ENCODE assay signal across 34 cellular contexts in the genomic region with DNA sequence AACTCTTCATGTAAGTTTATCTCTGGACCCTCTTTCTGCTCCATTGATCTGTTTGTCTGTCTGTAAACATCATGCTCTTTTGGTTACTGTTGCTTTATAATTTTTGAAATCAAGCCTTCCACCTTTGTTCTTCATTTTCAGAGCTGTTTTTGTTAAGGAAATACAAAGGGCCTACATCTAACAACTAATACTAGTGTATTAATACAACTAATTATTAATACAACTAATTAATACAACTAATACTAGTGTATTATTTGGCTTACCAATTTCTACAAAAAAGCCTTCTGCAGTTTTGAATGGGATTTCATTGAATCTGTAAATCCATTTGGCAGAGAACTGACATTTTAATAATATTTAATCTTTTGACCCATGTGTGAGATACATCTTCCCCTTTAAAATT.
DNase-seq lines count a peak whose midpoint lies in the region; ATAC-seq, FAIRE-seq and TF ChIP-seq lines count a peak whose summit lies in the region.
"Had no signal": no experiment of that assay in that cellular context is flagged by ENCODE, and none has a peak within 500 bp of the region (broad histone marks: within the 10 kb centered on the region; RNA-seq: fewer than 3 reads in every experiment).

No MANE protein-coding gene starts in this region.

- BruUV-seq in K562 (replicated peaks; lab: Mats Ljungman, UMichigan): no TSS peak

- peaks cover 18% of the 10 kb centered on the region for H3K4me1 Mint-ChIP-seq in T-helper 17 cell
- peaks cover 23% of the 10 kb centered on the region for H3K4me1 Mint-ChIP-seq in central memory CD8-positive, alpha-beta T cell
- H3K4me1 Mint-ChIP-seq: B cell, CD14-positive monocyte had no signal

- no peak overlapping the region for H2BK12ac ChIP-seq in trophoblast cell (ENCODE audit: low read length)

- no peak overlapping the region for H4K8ac ChIP-seq in trophoblast cell (ENCODE audit: low read depth, low read length)

- DNase-seq in T-helper 17 cell (no peak), K562 (ENCODE audit: extremely low read depth in 1 of 4, low spot score in 3 of 4) (no peak), trophoblast cell (no peak)
- DNase-seq in central memory CD8-positive, alpha-beta T cell (ENCODE audit: low spot score in 2 of 2): no peak
- DNase-seq in stimulated activated CD4-positive, alpha-beta T cell treated with anti-CD3 and anti-CD28 coated beads, Interleukin-2, amount 100 ng/mL, for 24 hours: no peak
- DNase-seq: 8988T; ACHN; AML-193; BE2C; C1 segment of cervical spinal cord; Caco-2; Calu3; CD4-positive, alpha-beta memory T cell; CD4-positive, alpha-beta T cell; CD4-positive, CD25-positive, alpha-beta regulatory T cell; CD8-positive, alpha-beta memory T cell; CD8-positive, alpha-beta T cell; COR-L47; DMS 273 treated with DMSO at 0.1 percent for 48 hours; DMS153; DMS53; DMS79; DMS79 treated with DMSO at 0.1 percent for 48 hours; DND-41; EL had no signal

- TF ChIP-seq RAD21 in K562 (CRISPR knock-in tag; conservative IDR thresholded peaks at IDR 0.05 in 1 of 2, IDR thresholded peaks at IDR 0.05 in 1 of 2): no peak

- no peak overlapping the region for H4K91ac ChIP-seq in trophoblast cell (ENCODE audit: low read depth, low read length)

- TF ChIP-seq CTCF in K562 (IDR thresholded peaks at IDR 0.05 in 2 of 3, conservative IDR thresholded peaks at IDR 0.05 in 1 of 3; ENCODE audit: insufficient read depth in 2 of 3, low read depth in 1 of 3, low read length in 3 of 3): no peak

- no peak for FAIRE-seq in K562 (lab: Jason Lieb, UNC)
- FAIRE-seq: A204.1, A549 had no signal

- H4K12ac ChIP-seq in trophoblast cell (ENCODE audit: low read depth, low read length): no peak overlapping the region

- peaks cover 4% of the 10 kb centered on the region for H3K36me3 Mint-ChIP-seq in T-helper 17 cell (ENCODE audit: low read depth)
- H3K36me3 Mint-ChIP-seq in central memory CD8-positive, alpha-beta T cell (ENCODE audit: insufficient read depth): peaks cover 22% of the 10 kb centered on the region

- H3K79me1 ChIP-seq in trophoblast cell (ENCODE audit: low read length): no peaks in the 10 kb centered on the region

- no peak overlapping the region for H3K18ac ChIP-seq in trophoblast cell (ENCODE audit: low read length)

- H3K9me3 Mint-ChIP-seq in central memory CD8-positive, alpha-beta T cell: no peaks in the 10 kb centered on the region
- H3K9me3 Mint-ChIP-seq: CD4-positive, alpha-beta memory T cell; CD4-positive, alpha-beta T cell; CD8-positive, alpha-beta memory T cell; CD8-positive, alpha-beta T cell had no signal

- peak overlapping the region; percentile 36 for H3K4me3 Mint-ChIP-seq in T-helper 17 cell
- H3K4me3 Mint-ChIP-seq in central memory CD8-positive, alpha-beta T cell: no peak overlapping the region
- H3K4me3 Mint-ChIP-seq: B cell; CD14-positive monocyte; CD4-positive, alpha-beta memory T cell; CD4-positive, alpha-beta T cell; CD4-positive, CD25-positive, alpha-beta regulatory T cell; CD8-positive, alpha-beta memory T cell; CD8-positive, alpha-beta T cell had no signal

- H3K79me2 ChIP-seq in K562 (ENCODE audit: control insufficient read depth, insufficient read depth, low read length) (no peaks in the 10 kb centered on the region), trophoblast cell (ENCODE audit: control insufficient read depth, insufficient read depth, low read length, poor library complexity) (no peaks in the 10 kb centered on the region)

- no peaks in the 10 kb centered on the region for H3K36me3 ChIP-seq in K562 (ENCODE audit: control insufficient read depth, insufficient read depth, low read length)
- H3K36me3 ChIP-seq in trophoblast cell (ENCODE audit: control insufficient read depth in 1 of 2, insufficient read depth in 2 of 2, low read length in 2 of 2): peaks cover 0 to 2% of the 10 kb centered on the region in 2 experiments
- H3K36me3 ChIP-seq: BE2C had no signal

- H3K14ac ChIP-seq in trophoblast cell (ENCODE audit: low read length): no peak overlapping the region

- no peaks in the 10 kb centered on the region for H4K20me1 ChIP-seq in K562 (replicated peaks; ENCODE audit: control insufficient read depth, insufficient read depth, low read length)
- H4K20me1 ChIP-seq: BLaER1; BLaER1 treated with 17β-estradiol and CSF1 and Interleukin-3, amounts not matched to agents 10 nM and 100 nM had no signal

- no peak overlapping the region for H2AFZ ChIP-seq in K562 (ENCODE audit: low read depth, low read length)
- H2AFZ ChIP-seq in trophoblast cell (ENCODE audit: insufficient read depth, low read length, poor library complexity): no peak overlapping the region

- H2BK5ac ChIP-seq in trophoblast cell (ENCODE audit: low read depth, low read length, poor library complexity): no peak overlapping the region

- no peak for TF ChIP-seq EP300 in K562 (IDR thresholded peaks at IDR 0.05; ENCODE audit: low read length)

- no peak overlapping the region for H2AK5ac ChIP-seq in trophoblast cell (ENCODE audit: low read length)

- H3K27me3 Mint-ChIP-seq in T-helper 17 cell: no peaks in the 10 kb centered on the region
- H3K27me3 Mint-ChIP-seq in central memory CD8-positive, alpha-beta T cell: no peaks in the 10 kb centered on the region
- H3K27me3 Mint-ChIP-seq: B cell; CD4-positive, alpha-beta memory T cell; CD4-positive, alpha-beta T cell; CD4-positive, CD25-positive, alpha-beta regulatory T cell had no signal

- no peaks in the 10 kb centered on the region for H3K9me1 ChIP-seq in K562 (ENCODE audit: control insufficient read depth, insufficient read depth, low read length)

- intact Hi-C loops in K562 (cut with micrococcal nuclease): no loop called here

- no peak for TF ChIP-seq POLR2A in K562 (conservative IDR thresholded peaks at IDR 0.05)

- CTCF ChIA-PET in K562 (lab: Yijun Ruan, JAX; ENCODE audit: low intra/inter-chr PET ratio): no interaction called here

- in situ Hi-C loops in K562 (cut with MboI): no loop called here

- no peak overlapping the region for H3K4me2 ChIP-seq in K562 (ENCODE audit: insufficient read depth, low read length)
- no peak overlapping the region for H3K4me2 ChIP-seq in trophoblast cell (ENCODE audit: low read length)
- H3K4me2 ChIP-seq: A549; BLaER1; BLaER1 treated with 17β-estradiol and CSF1 and Interleukin-3, amounts not matched to agents 10 nM and 100 nM had no signal

- no peak overlapping the region for H3K4me3 ChIP-seq in K562
- H3K4me3 ChIP-seq in trophoblast cell (ENCODE audit: low read depth, low read length): no peak overlapping the region
- H3K4me3 ChIP-seq: A549; BLaER1; BLaER1 treated with 17β-estradiol and CSF1 and Interleukin-3, amounts not matched to agents 10 nM and 100 nM had no signal

- no peak overlapping the region for H2BK120ac ChIP-seq in trophoblast cell (ENCODE audit: insufficient read depth, low read length, poor library complexity)

- no peak for ATAC-seq in T-helper 17 cell
- no peak for ATAC-seq in K562
- ATAC-seq in central memory CD8-positive, alpha-beta T cell (replicated peaks; ENCODE audit: extremely low read depth, poor library complexity, severe bottlenecking): no peak
- no peak for ATAC-seq in HG03025 (IDR thresholded peaks at IDR 0.05; ENCODE audit: low FRiP score, unreplicated experiment)
- ATAC-seq: A549; CD8-positive, alpha-beta T cell had no signal

- H3K4ac ChIP-seq in trophoblast cell (ENCODE audit: low read depth, low read length): no peak overlapping the region

- POLR2A ChIA-PET in K562 (lab: Yijun Ruan, JAX): no interaction called here

- H3K27ac ChIP-seq in K562 (ENCODE audit: extremely low read depth, low read depth, low read length): no peak overlapping the region
- H3K27ac ChIP-seq in trophoblast cell (ENCODE audit: low read depth, low read length): no peak overlapping the region
- H3K27ac ChIP-seq: 22Rv1; A549; BLaER1; BLaER1 treated with 17β-estradiol and CSF1 and Interleukin-3, amounts not matched to agents 10 nM and 100 nM; C4-2B had no signal

- no peak overlapping the region for H3K27ac Mint-ChIP-seq in T-helper 17 cell
- peak overlapping the region; percentile 5 for H3K27ac Mint-ChIP-seq in central memory CD8-positive, alpha-beta T cell (ENCODE audit: low read depth)
- H3K27ac Mint-ChIP-seq: CD8-positive, alpha-beta T cell had no signal

- H3K9me3 ChIP-seq in T-helper 17 cell (ENCODE audit: control insufficient read depth, low read length, poor library complexity, severe bottlenecking) (no peaks in the 10 kb centered on the region), K562 (replicated peaks; ENCODE audit: control insufficient read depth, insufficient read depth, low read depth, low read length) (no peaks in the 10 kb centered on the region), trophoblast cell (ENCODE audit: insufficient read depth, low read depth, low read length) (no peaks in the 10 kb centered on the region)
- H3K9me3 ChIP-seq: A549, BE2C, BLaER1, Caco-2 had no signal

- H3K27me3 ChIP-seq in K562 (ENCODE audit: control insufficient read depth in 2 of 2, insufficient read depth in 2 of 2, low read length in 2 of 2) (no peaks in the 10 kb centered on the region), trophoblast cell (ENCODE audit: insufficient read depth, low read length) (no peaks in the 10 kb centered on the region)
- H3K27me3 ChIP-seq: BE2C; BLaER1; BLaER1 treated with 17β-estradiol and CSF1 and Interleukin-3, amounts not matched to agents 10 nM and 100 nM had no signal

- H3K23ac ChIP-seq in trophoblast cell (ENCODE audit: low read length): no peak overlapping the region

- H3K9ac ChIP-seq in K562 (ENCODE audit: insufficient read depth in 1 of 2, low read depth in 2 of 2, low read length in 2 of 2) (no peak overlapping the region), trophoblast cell (ENCODE audit: low read length) (no peak overlapping the region)
- H3K9ac ChIP-seq: BLaER1; BLaER1 treated with 17β-estradiol and CSF1 and Interleukin-3, amounts not matched to agents 10 nM and 100 nM had no signal

- no peaks in the 10 kb centered on the region for H3K4me1 ChIP-seq in K562 (replicated peaks in 1 of 2; ENCODE audit: control insufficient read depth in 2 of 2, insufficient read depth in 2 of 2, low read length in 2 of 2)
- no peaks in the 10 kb centered on the region for H3K4me1 ChIP-seq in trophoblast cell (ENCODE audit: control insufficient read depth in 1 of 2, insufficient read depth in 2 of 2, low read length in 2 of 2)
- H3K4me1 ChIP-seq: A549; BE2C; BLaER1; BLaER1 treated with 17β-estradiol and CSF1 and Interleukin-3, amounts not matched to agents 10 nM and 100 nM; Caco-2 had no signal

TF ChIP-seq in K562, 482 proteins besides CTCF, POLR2A, EP300 and RAD21:
- TF ChIP-seq, protein P1, sequence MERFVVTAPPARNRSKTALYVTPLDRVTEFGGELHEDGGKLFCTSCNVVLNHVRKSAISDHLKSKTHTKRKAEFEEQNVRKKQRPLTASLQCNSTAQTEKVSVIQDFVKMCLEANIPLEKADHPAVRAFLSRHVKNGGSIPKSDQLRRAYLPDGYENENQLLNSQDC (CRISPR knock-in tag; IDR thresholded peaks at IDR 0.05): no peak
- TF ChIP-seq DACH1 (IDR thresholded peaks at IDR 0.05; ENCODE audit: partially characterized antibody): peak; percentile 91
